8 cellular contexts compared by ENCODE assay signal in genomic region chr19:5789886-5790572, GRCh38. TPM values are rescaled to one million over a fixed set of nuclear protein-coding genes. Genes with fewer than 3 reads are reported as not detected.
DNase-seq lines count a peak whose midpoint lies in the region; ATAC-seq and TF ChIP-seq lines count a peak whose summit lies in the region.

No MANE protein-coding gene starts in this region.

- ATAC-seq in effector memory CD8-positive, alpha-beta T cell (replicated peaks) = no peak
- ATAC-seq in HG03025 (IDR thresholded peaks at IDR 0.05; ENCODE audit: low FRiP score, unreplicated experiment) (no peak), GM21390 (IDR thresholded peaks at IDR 0.05; ENCODE audit: unreplicated experiment) (no peak)

- H3K27me3 Mint-ChIP-seq in effector memory CD8-positive, alpha-beta T cell = no peaks in the 10 kb centered on the region
- no peaks in the 10 kb centered on the region for H3K27me3 Mint-ChIP-seq in nephron progenitor cell (ENCODE audit: low read depth, poor library complexity)

- H3K9me3 Mint-ChIP-seq in effector memory CD8-positive, alpha-beta T cell = peaks cover 0 to 2% of the 10 kb centered on the region in 2 donors
- peaks cover 4% of the 10 kb centered on the region for H3K9me3 Mint-ChIP-seq in nephron progenitor cell

- no peaks in the 10 kb centered on the region for H3K27me3 ChIP-seq in BJ (ENCODE audit: control insufficient read depth, insufficient read depth, low read length)

- CTCF ChIA-PET in BJ (lab: Yijun Ruan, JAX) = interaction anchor here (1.0 to 8.1 kb wide), 3 partner anchors 14 to 70 kb away, joined by 3 to 57 read pairs (median 3); partner anchors contain the start of genes LONP1 and NRTN

- peaks cover 59% of the 10 kb centered on the region for H3K36me3 Mint-ChIP-seq in effector memory CD8-positive, alpha-beta T cell (ENCODE audit: insufficient read depth)
- peaks cover 35% of the 10 kb centered on the region for H3K36me3 Mint-ChIP-seq in nephron progenitor cell (ENCODE audit: low read depth)

- peak overlapping the region; percentile 91 to 95 for H3K4me3 Mint-ChIP-seq in effector memory CD8-positive, alpha-beta T cell
- peak overlapping the region; percentile 98 for H3K4me3 Mint-ChIP-seq in nephron progenitor cell

- DNase-seq in BJ (ENCODE audit: low read depth) (no peak), NB4 (ENCODE audit: low read depth) (no peak), nephron progenitor cell (no peak), EL (no peak), SIG-M5 (lab: John Stamatoyannopoulos, UW) (no peak)
- no peak for DNase-seq in effector memory CD8-positive, alpha-beta T cell

- H3K27ac Mint-ChIP-seq in effector memory CD8-positive, alpha-beta T cell = peak overlapping the region; percentile 99
- H3K27ac Mint-ChIP-seq in nephron progenitor cell = peak overlapping the region; percentile 100

- TF ChIP-seq CTCF in BJ (IDR thresholded peaks at IDR 0.05; ENCODE audit: insufficient read depth, low read depth, low read length) (no peak), NB4 (IDR thresholded peaks at IDR 0.05; ENCODE audit: low read depth, low read length) (no peak), nephron progenitor cell (IDR thresholded peaks at IDR 0.05) (no peak)

- peaks cover 32% of the 10 kb centered on the region for H3K36me3 ChIP-seq in BJ (ENCODE audit: control insufficient read depth, insufficient read depth, low read length)

- TF ChIP-seq POLR2A in NB4 (IDR thresholded peaks at IDR 0.05; ENCODE audit: extremely low read depth, insufficient read length) = no peak

- H3K4me3 ChIP-seq in BJ (ENCODE audit: low read depth, low read length) (peak overlapping the region; percentile 71), NB4 (ENCODE audit: low read depth, low read length) (peak overlapping the region; percentile 83)

- peaks cover 15% of the 10 kb centered on the region in 2 donors for H3K4me1 Mint-ChIP-seq in effector memory CD8-positive, alpha-beta T cell (ENCODE audit: low read depth in 2 of 2)
- peaks cover 13% of the 10 kb centered on the region for H3K4me1 Mint-ChIP-seq in nephron progenitor cell

- POLR2A ChIA-PET in BJ (lab: Charles Lee) = interaction anchor here (0.6 kb wide), 1 partner anchor 70 kb away, joined by 4 read pairs; the partner anchor contains the start of genes CATSPERD and LONP1

RNA-seq across cellular contexts. Expression of gene DUS3L, which starts 0.9 kb away (rescaled TPM):
- 9.9 and 13.7 TPM in 2 replicates for polyA plus RNA-seq in BJ (2011; rRNA removed)
- 20.1 TPM in 2 replicates for polyA minus RNA-seq in BJ (2011; rRNA and poly(A)+ RNA removed)

RNA-seq across cellular contexts. Expression of gene PRR22, which starts 5.5 kb away (rescaled TPM):
- polyA plus RNA-seq in BJ (2011; rRNA removed) = 0.28 and 0.53 TPM in 2 replicates
- polyA minus RNA-seq in BJ (2011; rRNA and poly(A)+ RNA removed) = 0.14 and 0.46 TPM in 2 replicates

RNA-seq across cellular contexts. Expression of gene NRTN, which starts 14.8 kb away (rescaled TPM):
- 0.20 and 0.22 TPM in 2 replicates for polyA plus RNA-seq in BJ (2011; rRNA removed)
- 0.41 TPM in 1 of 2 replicates, not detected in the other for polyA minus RNA-seq in BJ (2011; rRNA and poly(A)+ RNA removed)

RNA-seq across cellular contexts. Expression of gene FUT6, which starts 49.5 kb away (rescaled TPM):
- not detected in 2 replicates for polyA plus RNA-seq in BJ (2011; rRNA removed)
- polyA minus RNA-seq in BJ (2011; rRNA and poly(A)+ RNA removed) = not detected in 2 replicates
